1 cellular context compared by ENCODE assay signal in the genomic region with DNA sequence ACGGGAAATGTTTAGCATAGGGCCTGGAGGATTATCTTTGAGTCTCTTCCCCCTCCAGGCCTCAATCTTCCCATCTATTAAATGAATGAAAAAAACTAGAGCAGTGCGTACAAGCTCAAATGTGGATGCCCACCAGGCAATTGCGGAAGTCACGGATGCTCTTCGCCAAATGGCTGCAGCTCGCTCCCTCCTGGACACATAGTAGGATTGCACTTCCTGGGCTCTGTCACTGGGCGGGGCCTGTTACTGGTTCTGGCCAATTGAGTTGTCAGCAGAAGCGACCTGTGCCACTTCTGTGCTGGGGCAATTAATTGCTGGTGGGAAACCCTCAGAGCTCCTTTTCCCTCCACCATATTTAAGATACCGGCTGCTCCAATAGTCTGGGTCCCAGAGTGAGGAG.
TF ChIP-seq lines count a peak whose summit lies in the region.

No MANE protein-coding gene starts in this region.

TF ChIP-seq in H1, 55 proteins besides CTCF, POLR2A, EP300 and RAD21 (continued from another document):
- TF ChIP-seq, protein P1, sequence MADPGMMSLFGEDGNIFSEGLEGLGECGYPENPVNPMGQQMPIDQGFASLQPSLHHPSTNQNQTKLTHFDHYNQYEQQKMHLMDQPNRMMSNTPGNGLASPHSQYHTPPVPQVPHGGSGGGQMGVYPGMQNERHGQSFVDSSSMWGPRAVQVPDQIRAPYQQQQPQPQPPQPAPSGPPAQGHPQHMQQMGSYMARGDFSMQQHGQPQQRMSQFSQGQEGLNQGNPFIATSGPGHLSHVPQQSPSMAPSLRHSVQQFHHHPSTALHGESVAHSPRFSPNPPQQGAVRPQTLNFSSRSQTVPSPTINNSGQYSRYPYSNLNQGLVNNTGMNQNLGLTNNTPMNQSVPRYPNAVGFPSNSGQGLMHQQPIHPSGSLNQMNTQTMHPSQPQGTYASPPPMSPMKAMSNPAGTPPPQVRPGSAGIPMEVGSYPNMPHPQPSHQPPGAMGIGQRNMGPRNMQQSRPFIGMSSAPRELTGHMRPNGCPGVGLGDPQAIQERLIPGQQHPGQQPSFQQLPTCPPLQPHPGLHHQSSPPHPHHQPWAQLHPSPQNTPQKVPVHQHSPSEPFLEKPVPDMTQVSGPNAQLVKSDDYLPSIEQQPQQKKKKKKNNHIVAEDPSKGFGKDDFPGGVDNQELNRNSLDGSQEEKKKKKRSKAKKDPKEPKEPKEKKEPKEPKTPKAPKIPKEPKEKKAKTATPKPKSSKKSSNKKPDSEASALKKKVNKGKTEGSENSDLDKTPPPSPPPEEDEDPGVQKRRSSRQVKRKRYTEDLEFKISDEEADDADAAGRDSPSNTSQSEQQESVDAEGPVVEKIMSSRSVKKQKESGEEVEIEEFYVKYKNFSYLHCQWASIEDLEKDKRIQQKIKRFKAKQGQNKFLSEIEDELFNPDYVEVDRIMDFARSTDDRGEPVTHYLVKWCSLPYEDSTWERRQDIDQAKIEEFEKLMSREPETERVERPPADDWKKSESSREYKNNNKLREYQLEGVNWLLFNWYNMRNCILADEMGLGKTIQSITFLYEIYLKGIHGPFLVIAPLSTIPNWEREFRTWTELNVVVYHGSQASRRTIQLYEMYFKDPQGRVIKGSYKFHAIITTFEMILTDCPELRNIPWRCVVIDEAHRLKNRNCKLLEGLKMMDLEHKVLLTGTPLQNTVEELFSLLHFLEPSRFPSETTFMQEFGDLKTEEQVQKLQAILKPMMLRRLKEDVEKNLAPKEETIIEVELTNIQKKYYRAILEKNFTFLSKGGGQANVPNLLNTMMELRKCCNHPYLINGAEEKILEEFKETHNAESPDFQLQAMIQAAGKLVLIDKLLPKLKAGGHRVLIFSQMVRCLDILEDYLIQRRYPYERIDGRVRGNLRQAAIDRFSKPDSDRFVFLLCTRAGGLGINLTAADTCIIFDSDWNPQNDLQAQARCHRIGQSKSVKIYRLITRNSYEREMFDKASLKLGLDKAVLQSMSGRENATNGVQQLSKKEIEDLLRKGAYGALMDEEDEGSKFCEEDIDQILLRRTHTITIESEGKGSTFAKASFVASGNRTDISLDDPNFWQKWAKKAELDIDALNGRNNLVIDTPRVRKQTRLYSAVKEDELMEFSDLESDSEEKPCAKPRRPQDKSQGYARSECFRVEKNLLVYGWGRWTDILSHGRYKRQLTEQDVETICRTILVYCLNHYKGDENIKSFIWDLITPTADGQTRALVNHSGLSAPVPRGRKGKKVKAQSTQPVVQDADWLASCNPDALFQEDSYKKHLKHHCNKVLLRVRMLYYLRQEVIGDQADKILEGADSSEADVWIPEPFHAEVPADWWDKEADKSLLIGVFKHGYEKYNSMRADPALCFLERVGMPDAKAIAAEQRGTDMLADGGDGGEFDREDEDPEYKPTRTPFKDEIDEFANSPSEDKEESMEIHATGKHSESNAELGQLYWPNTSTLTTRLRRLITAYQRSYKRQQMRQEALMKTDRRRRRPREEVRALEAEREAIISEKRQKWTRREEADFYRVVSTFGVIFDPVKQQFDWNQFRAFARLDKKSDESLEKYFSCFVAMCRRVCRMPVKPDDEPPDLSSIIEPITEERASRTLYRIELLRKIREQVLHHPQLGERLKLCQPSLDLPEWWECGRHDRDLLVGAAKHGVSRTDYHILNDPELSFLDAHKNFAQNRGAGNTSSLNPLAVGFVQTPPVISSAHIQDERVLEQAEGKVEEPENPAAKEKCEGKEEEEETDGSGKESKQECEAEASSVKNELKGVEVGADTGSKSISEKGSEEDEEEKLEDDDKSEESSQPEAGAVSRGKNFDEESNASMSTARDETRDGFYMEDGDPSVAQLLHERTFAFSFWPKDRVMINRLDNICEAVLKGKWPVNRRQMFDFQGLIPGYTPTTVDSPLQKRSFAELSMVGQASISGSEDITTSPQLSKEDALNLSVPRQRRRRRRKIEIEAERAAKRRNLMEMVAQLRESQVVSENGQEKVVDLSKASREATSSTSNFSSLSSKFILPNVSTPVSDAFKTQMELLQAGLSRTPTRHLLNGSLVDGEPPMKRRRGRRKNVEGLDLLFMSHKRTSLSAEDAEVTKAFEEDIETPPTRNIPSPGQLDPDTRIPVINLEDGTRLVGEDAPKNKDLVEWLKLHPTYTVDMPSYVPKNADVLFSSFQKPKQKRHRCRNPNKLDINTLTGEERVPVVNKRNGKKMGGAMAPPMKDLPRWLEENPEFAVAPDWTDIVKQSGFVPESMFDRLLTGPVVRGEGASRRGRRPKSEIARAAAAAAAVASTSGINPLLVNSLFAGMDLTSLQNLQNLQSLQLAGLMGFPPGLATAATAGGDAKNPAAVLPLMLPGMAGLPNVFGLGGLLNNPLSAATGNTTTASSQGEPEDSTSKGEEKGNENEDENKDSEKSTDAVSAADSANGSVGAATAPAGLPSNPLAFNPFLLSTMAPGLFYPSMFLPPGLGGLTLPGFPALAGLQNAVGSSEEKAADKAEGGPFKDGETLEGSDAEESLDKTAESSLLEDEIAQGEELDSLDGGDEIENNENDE (IDR thresholded peaks at IDR 0.05; ENCODE audit: insufficient replicate concordance, low read length), result no peak
